In genomic region chrX:109797311-109797975, GRCh38 we compare ENCODE assay signal across 21 cellular contexts.
A peak's percentile ranks its signal among the peaks of the same experiment; 100 is the strongest.
DNase-seq lines count a peak whose midpoint lies in the region; ATAC-seq, FAIRE-seq and TF ChIP-seq lines count a peak whose summit lies in the region.
"Had no signal": no experiment of that assay in that cellular context is flagged by ENCODE, and none has a peak within 500 bp of the region (broad histone marks: within the 10 kb centered on the region; RNA-seq: fewer than 3 reads in every experiment).

No MANE protein-coding gene starts in this region.

- no peak overlapping the region for H3K9ac ChIP-seq in HepG2 (ENCODE audit: insufficient read depth, low read depth, low read length)

- 93% methylated on average over 1 of the region's 1 CpG for WGBS in HepG2 (ENCODE audit: low lambda C conversion rate)

- CTCF ChIA-PET in HepG2 (lab: Yijun Ruan, JAX; ENCODE audit: low intra/inter-chr PET ratio, low total read pairs), result no interaction called here

- TF ChIP-seq EP300 in HepG2 (IDR thresholded peaks at IDR 0.05; ENCODE audit: low read depth in 2 of 2, low read length in 2 of 2), result 0 out of 4 replicates have a peak, but pooled peaks of 1 of the 2 experiments have one; percentile 11
- TF ChIP-seq EP300 in HepG2 (CRISPR knock-in tag; IDR thresholded peaks at IDR 0.05; ENCODE audit: borderline replicate concordance), result no peak

- TF ChIP-seq RAD21 in HepG2 (CRISPR knock-in tag; IDR thresholded peaks at IDR 0.05), result no peak

- peaks cover 33% of the 10 kb centered on the region for H3K4me1 ChIP-seq in HepG2 (ENCODE audit: insufficient read depth, low read length)
- H3K4me1 ChIP-seq: Caco-2, left lung had no signal

- no peaks in the 10 kb centered on the region for H3K79me2 ChIP-seq in HepG2 (ENCODE audit: insufficient read depth, low read length)

- H4K20me1 ChIP-seq in HepG2 (ENCODE audit: insufficient read depth, low read length), result no peaks in the 10 kb centered on the region

- no peak for TF ChIP-seq POLR2A in HepG2 (IDR thresholded peaks at IDR 0.05; ENCODE audit: insufficient read depth in 1 of 2, low read depth in 2 of 2, low read length in 2 of 2)

- TF ChIP-seq CTCF in bronchial epithelial cell (IDR thresholded peaks at IDR 0.05; ENCODE audit: insufficient read depth, low read length, severe bottlenecking) (no peak), HepG2 (CRISPR knock-in tag; IDR thresholded peaks at IDR 0.05) (no peak)

- no peak overlapping the region for H2AFZ ChIP-seq in HepG2 (ENCODE audit: low read length)

- DNase-seq in GM03348 (ENCODE audit: low spot score) (peak; percentile 27), NCI-H2171 treated with DMSO at 0.1 percent for 48 hours (lab: John Stamatoyannopoulos, UW) (peak; percentile 50), bronchial epithelial cell (ENCODE audit: low read depth) (peak; percentile 29), HepG2 (ENCODE audit: low spot score) (peak; percentile 54)
- DNase-seq in effector CD4-positive, alpha-beta T cell, result no peak
- DNase-seq: activated effector memory CD4-positive, alpha-beta T cell treated with anti-CD3 and anti-CD28 coated beads, Interleukin-2, amount 50 U/mL, for 16 hours; AML-193; amniotic stem cell; effector CD8-positive, alpha-beta T cell; left lung; NCI-H2081; stimulated activated CD4-positive, alpha-beta T cell treated with anti-CD3 and anti-CD28 coated beads, Interleukin-12 subunit alpha, Interleukin-12 subunit beta, amount 100 ng/mL, for 4 hours; T-helper 9 cell had no signal

- POLR2A ChIA-PET in HepG2 (lab: Yijun Ruan, JAX), result interaction anchor here (1.9 kb wide), 1 partner anchor 33 kb away, joined by 5 read pairs; no protein-coding TSS in a partner anchor

- H3K4me3 ChIP-seq in bronchial epithelial cell (ENCODE audit: low read depth, low read length) (no peak overlapping the region), HepG2 (replicated peaks in 1 of 3; ENCODE audit: insufficient read depth in 1 of 3, low read depth in 2 of 3, low read length in 3 of 3) (no peak overlapping the region)
- H3K4me3 ChIP-seq: GM12878, left lung, SK-N-MC had no signal

- no peaks in the 10 kb centered on the region for H3K27me3 ChIP-seq in bronchial epithelial cell (ENCODE audit: control insufficient read depth, insufficient read depth, low read length)
- H3K27me3 ChIP-seq in HepG2 (ENCODE audit: control insufficient read depth in 1 of 2, insufficient read depth in 2 of 2, low read length in 2 of 2), result no peaks in the 10 kb centered on the region
- H3K27me3 ChIP-seq: left lung had no signal

- H3K27ac ChIP-seq in HepG2 (ENCODE audit: extremely low read length, insufficient read depth, low read length), result peak overlapping the region; percentile 44
- H3K27ac ChIP-seq: left lung, SK-N-MC had no signal

- no peaks in the 10 kb centered on the region for H3K36me3 ChIP-seq in bronchial epithelial cell (ENCODE audit: control insufficient read depth, insufficient read depth, low read length)
- H3K36me3 ChIP-seq in HepG2 (replicated peaks in 1 of 2; ENCODE audit: control insufficient read depth in 1 of 2, insufficient read depth in 2 of 2, low read length in 2 of 2), result no peaks in the 10 kb centered on the region
- H3K36me3 ChIP-seq: left lung had no signal

- intact Hi-C loops in HepG2 (cut with micrococcal nuclease; ENCODE audit: unreplicated experiment), result no loop called here

- peak; percentile 81 for ATAC-seq in HepG2
- no peak for ATAC-seq in GM21737 (IDR thresholded peaks at IDR 0.05; ENCODE audit: unreplicated experiment)
- no peak for ATAC-seq in esophagus mucosa
- no peak for ATAC-seq in GM21786 (IDR thresholded peaks at IDR 0.05; ENCODE audit: unreplicated experiment)
- ATAC-seq: GM12878, left lung had no signal

- peak overlapping the region; percentile 35 for H3K4me2 ChIP-seq in HepG2 (ENCODE audit: low read depth, low read length)

- no peaks in the 10 kb centered on the region for H3K9me3 ChIP-seq in HepG2 (ENCODE audit: low read length)
- H3K9me3 ChIP-seq: Caco-2, left lung had no signal

- no TSS peak for BruUV-seq in HepG2 (replicated peaks; lab: Mats Ljungman, UMichigan)

- in situ Hi-C loops in HepG2 (cut with HindIII; ENCODE audit: extremely low pct_ligation_motif_present, low pct_unique_long_range_greater_than_20kb), result no loop called here

- FAIRE-seq in bronchial epithelial cell (lab: Jason Lieb, UNC), result no peak
- FAIRE-seq in HepG2 (lab: Jason Lieb, UNC), result peak; percentile 81
- FAIRE-seq: frontal cortex, G401.6, GM12878 had no signal

TF ChIP-seq in HepG2, 621 proteins besides CTCF, POLR2A, EP300 and RAD21 (continues in another document):
- TF ChIP-seq GATAD2A (CRISPR knock-in tag; IDR thresholded peaks at IDR 0.05) (0 out of 2 replicates have a peak, but pooled peaks have one; percentile 34), HNF4A (CRISPR knock-in tag; IDR thresholded peaks at IDR 0.05) (peak; percentile 61), ZHX1 (CRISPR knock-in tag; IDR thresholded peaks at IDR 0.05; ENCODE audit: low read depth) (no peak), POGZ (CRISPR knock-in tag; IDR thresholded peaks at IDR 0.05) (no peak), PAXIP1 (CRISPR knock-in tag; conservative IDR thresholded peaks at IDR 0.05) (peak; percentile 59), ZNF263 (CRISPR knock-in tag; IDR thresholded peaks at IDR 0.05) (peak; percentile 26; the same call in 1 of the 2 replicates), CEBPG (CRISPR knock-in tag; IDR thresholded peaks at IDR 0.05) (peak; percentile 65), NFIC (IDR thresholded peaks at IDR 0.05; ENCODE audit: low read length) (no peak), SAP130 (CRISPR knock-in tag; IDR thresholded peaks at IDR 0.05; ENCODE audit: low read depth) (peak; percentile 32; the same call in 1 of the 2 replicates), SETDB1 (CRISPR knock-in tag; IDR thresholded peaks at IDR 0.05; ENCODE audit: borderline replicate concordance) (no peak), ZMAT3 (CRISPR knock-in tag; conservative IDR thresholded peaks at IDR 0.05) (no peak)
